In the genomic region with DNA sequence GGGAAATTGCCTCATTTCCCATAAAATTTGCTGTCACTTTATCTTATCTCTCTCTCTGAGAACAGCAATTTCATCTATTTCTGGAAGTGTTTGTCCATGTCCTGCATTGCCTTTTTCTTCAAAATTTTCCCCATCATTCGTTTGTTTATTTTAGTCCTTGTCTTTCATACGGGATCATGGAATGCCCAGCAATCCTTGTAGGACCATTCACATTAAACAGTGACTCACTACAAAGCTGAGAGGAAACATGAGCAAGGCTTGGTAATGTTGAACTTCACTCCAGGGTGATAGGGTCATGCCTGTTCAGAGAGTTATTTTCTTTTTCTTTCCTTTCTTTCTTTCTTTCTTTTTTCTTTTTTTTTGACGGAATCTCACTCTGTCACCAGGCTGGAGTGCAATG, we compare ENCODE assay signal across 17 cellular contexts. TPM values are rescaled to one million over a fixed set of nuclear protein-coding genes. Genes with fewer than 3 reads are reported as not detected.
DNase-seq lines count a peak whose midpoint lies in the region; ATAC-seq, FAIRE-seq and TF ChIP-seq lines count a peak whose summit lies in the region.
"Had no signal": no experiment of that assay in that cellular context is flagged by ENCODE, and none has a peak within 500 bp of the region (broad histone marks: within the 10 kb centered on the region; RNA-seq: fewer than 3 reads in every experiment).

No MANE protein-coding gene starts in this region.

- H3K27ac Mint-ChIP-seq in osteocyte (ENCODE audit: unreplicated experiment), result peak overlapping the region; percentile 32
- H3K27ac Mint-ChIP-seq: activated naive CD4-positive, alpha-beta T cell treated with anti-CD3 and anti-CD28 coated beads, Interleukin-2, amount 50 U/mL, for 72 hours; CD8-positive, alpha-beta T cell; stimulated activated effector memory CD8-positive, alpha-beta T cell treated with anti-CD3 and anti-CD28 coated beads, Interleukin-12 subunit alpha, Interleukin-12 subunit beta, amount 100 ng/mL, for 72 hours; T-cell had no signal

- TF ChIP-seq CTCF in endothelial cell of umbilical vein (IDR thresholded peaks at IDR 0.05; ENCODE audit: extremely low read depth in 1 of 2, insufficient read depth in 1 of 2, low read depth in 1 of 2, low read length in 2 of 2) (no peak), osteocyte (IDR thresholded peaks at IDR 0.05) (no peak)

- no peaks in the 10 kb centered on the region for H3K9me3 ChIP-seq in endothelial cell of umbilical vein (replicated peaks; ENCODE audit: control insufficient read depth, insufficient read depth, low read length)
- H3K9me3 ChIP-seq: colonic mucosa, gastrocnemius medialis had no signal

- TF ChIP-seq POLR2A in endothelial cell of umbilical vein (IDR thresholded peaks at IDR 0.05; ENCODE audit: low read depth, low read length), result no peak

- no peak for ATAC-seq in HG02852 (IDR thresholded peaks at IDR 0.05; ENCODE audit: unreplicated experiment)
- ATAC-seq: activated naive CD4-positive, alpha-beta T cell treated with anti-CD3 and anti-CD28 coated beads, Interleukin-2, amount 50 U/mL, for 72 hours; CD8-positive, alpha-beta T cell; gastrocnemius medialis; stimulated activated effector memory CD8-positive, alpha-beta T cell treated with anti-CD3 and anti-CD28 coated beads, Interleukin-12 subunit alpha, Interleukin-12 subunit beta, amount 100 ng/mL, for 72 hours; T-cell had no signal

- dilution Hi-C loops in endothelial cell of umbilical vein (cut with MboI; ENCODE audit: extremely low pct_ligation_motif_present, low sequenced_read_pairs), result no loop called here

- peaks cover 6% of the 10 kb centered on the region for H3K4me1 ChIP-seq in endothelial cell of umbilical vein (ENCODE audit: control insufficient read depth, extremely low read depth, insufficient read depth, low read length)
- H3K4me1 ChIP-seq: colonic mucosa had no signal

- no peak overlapping the region for H3K4me3 Mint-ChIP-seq in osteocyte (ENCODE audit: unreplicated experiment)
- H3K4me3 Mint-ChIP-seq: CD8-positive, alpha-beta T cell; stimulated activated effector memory CD8-positive, alpha-beta T cell treated with anti-CD3 and anti-CD28 coated beads, Interleukin-12 subunit alpha, Interleukin-12 subunit beta, amount 100 ng/mL, for 72 hours; T-cell had no signal

- FAIRE-seq in endothelial cell of umbilical vein (lab: Jason Lieb, UNC), result peak; percentile 98
- FAIRE-seq: keratinocyte had no signal

- CTCF ChIA-PET in endothelial cell of umbilical vein (lab: Charles Lee), result interaction anchor here (1.0 to 1.1 kb wide), 2 partner anchors 18 to 146 kb away, joined by 3 read pairs; no protein-coding TSS in a partner anchor

- H3K36me3 ChIP-seq in endothelial cell of umbilical vein (ENCODE audit: control insufficient read depth in 2 of 2, extremely low read depth in 1 of 2, insufficient read depth in 2 of 2, low read length in 2 of 2), result no peaks in the 10 kb centered on the region
- H3K36me3 ChIP-seq: colonic mucosa, gastrocnemius medialis had no signal

- H4K20me1 ChIP-seq in endothelial cell of umbilical vein (replicated peaks; ENCODE audit: control insufficient read depth, extremely low read depth, insufficient read depth, low read length), result no peaks in the 10 kb centered on the region

- H3K9me1 ChIP-seq in endothelial cell of umbilical vein (replicated peaks; ENCODE audit: control insufficient read depth, extremely low read depth, insufficient read depth, low read length), result no peaks in the 10 kb centered on the region

- DNase-seq in ELR (ENCODE audit: low read depth) (peak; percentile 84), NCI-H226 (peak; percentile 51), endothelial cell of umbilical vein (ENCODE audit: low read depth, low spot score) (peak; percentile 86), osteocyte (ENCODE audit: extremely low spot score, unreplicated experiment) (no peak), superior temporal gyrus (ENCODE audit: extremely low spot score) (no peak), DMS114 treated with DMSO at 0.1 percent for 48 hours (lab: John Stamatoyannopoulos, UW; ENCODE audit: unreplicated experiment) (no peak), NCI-H510A (lab: John Stamatoyannopoulos, UW) (no peak)
- DNase-seq: activated CD4-positive, alpha-beta T cell treated with anti-CD3 and anti-CD28 coated beads for 1 hour; CD8-positive, alpha-beta T cell; colonic mucosa; gastrocnemius medialis; NCI-H1436; T-cell had no signal

- no peaks in the 10 kb centered on the region for H3K27me3 Mint-ChIP-seq in osteocyte (ENCODE audit: unreplicated experiment)

- H3K36me3 Mint-ChIP-seq in osteocyte (ENCODE audit: unreplicated experiment), result no peaks in the 10 kb centered on the region
- H3K36me3 Mint-ChIP-seq: activated naive CD4-positive, alpha-beta T cell treated with anti-CD3 and anti-CD28 coated beads, Interleukin-2, amount 50 U/mL, for 72 hours; CD8-positive, alpha-beta T cell; stimulated activated effector memory CD8-positive, alpha-beta T cell treated with anti-CD3 and anti-CD28 coated beads, Interleukin-12 subunit alpha, Interleukin-12 subunit beta, amount 100 ng/mL, for 72 hours; T-cell had no signal

- no peaks in the 10 kb centered on the region for H3K79me2 ChIP-seq in endothelial cell of umbilical vein (ENCODE audit: control insufficient read depth, insufficient read depth, low read length)

- POLR2A ChIA-PET in endothelial cell of umbilical vein (lab: Charles Lee), result no interaction called here

- no peak overlapping the region for H2AFZ ChIP-seq in endothelial cell of umbilical vein (ENCODE audit: low read depth, low read length)

- no peak overlapping the region for H3K9ac ChIP-seq in endothelial cell of umbilical vein (replicated peaks; ENCODE audit: extremely low read depth, insufficient read depth, low read length)

- peak overlapping the region; percentile 57 for H3K27ac ChIP-seq in endothelial cell of umbilical vein (ENCODE audit: insufficient read depth, low read depth, low read length)
- H3K27ac ChIP-seq: colonic mucosa, gastrocnemius medialis had no signal

- BruUV-seq in endothelial cell of umbilical vein (replicated peaks; lab: Mats Ljungman, UMichigan), result no TSS peak

- intact Hi-C loops in endothelial cell of umbilical vein (cut with micrococcal nuclease), result loop anchor here (1.0 to 2.0 kb wide), 2 partner anchors 32 to 74 kb away; partner anchors contain the start of gene HNRNPU

- no peaks in the 10 kb centered on the region for H3K27me3 ChIP-seq in endothelial cell of umbilical vein (ENCODE audit: control insufficient read depth in 2 of 2, insufficient read depth in 2 of 2, low read length in 2 of 2)
- H3K27me3 ChIP-seq: colonic mucosa, gastrocnemius medialis had no signal

- H3K4me3 ChIP-seq in endothelial cell of umbilical vein (replicated peaks in 1 of 3; ENCODE audit: insufficient read depth in 1 of 3, low read depth in 1 of 3, low read length in 3 of 3), result no peak overlapping the region
- H3K4me3 ChIP-seq: colonic mucosa, gastrocnemius medialis had no signal

- H3K9me3 Mint-ChIP-seq in osteocyte (ENCODE audit: unreplicated experiment), result no peaks in the 10 kb centered on the region
- H3K9me3 Mint-ChIP-seq: activated naive CD4-positive, alpha-beta T cell treated with anti-CD3 and anti-CD28 coated beads, Interleukin-2, amount 50 U/mL, for 72 hours; CD8-positive, alpha-beta T cell; stimulated activated effector memory CD8-positive, alpha-beta T cell treated with anti-CD3 and anti-CD28 coated beads, Interleukin-12 subunit alpha, Interleukin-12 subunit beta, amount 100 ng/mL, for 72 hours; T-cell had no signal

- H3K4me2 ChIP-seq in endothelial cell of umbilical vein (ENCODE audit: insufficient read depth, low read length), result peak overlapping the region; percentile 48

- H3K4me1 Mint-ChIP-seq in osteocyte (ENCODE audit: unreplicated experiment), result peaks cover 37% of the 10 kb centered on the region
- H3K4me1 Mint-ChIP-seq: stimulated activated effector memory CD8-positive, alpha-beta T cell treated with anti-CD3 and anti-CD28 coated beads, Interleukin-12 subunit alpha, Interleukin-12 subunit beta, amount 100 ng/mL, for 72 hours; T-cell had no signal

TF ChIP-seq in endothelial cell of umbilical vein, 7 proteins besides CTCF, POLR2A, EP300 and RAD21:
- TF ChIP-seq JUN (IDR thresholded peaks at IDR 0.05; ENCODE audit: borderline replicate concordance, insufficient read depth, insufficient read length, low read depth), result peak; percentile 81
- TF ChIP-seq, protein P1, sequence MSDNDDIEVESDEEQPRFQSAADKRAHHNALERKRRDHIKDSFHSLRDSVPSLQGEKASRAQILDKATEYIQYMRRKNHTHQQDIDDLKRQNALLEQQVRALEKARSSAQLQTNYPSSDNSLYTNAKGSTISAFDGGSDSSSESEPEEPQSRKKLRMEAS (IDR thresholded peaks at IDR 0.05; ENCODE audit: insufficient read depth, insufficient read length), result no peak
- peak; percentile 90 for TF ChIP-seq FOS (IDR thresholded peaks at IDR 0.05; ENCODE audit: borderline replicate concordance, insufficient read depth, low read length)
- TF ChIP-seq GATA2 (IDR thresholded peaks at IDR 0.05; ENCODE audit: insufficient read depth, insufficient read length, low read depth, low read length), result peak; percentile 55
- TF ChIP-seq POLR2AphosphoS5 (IDR thresholded peaks at IDR 0.05; ENCODE audit: insufficient read depth, low read depth, low read length), result peak; percentile 68

RNA-seq across cellular contexts. Expression of gene HNRNPU, which starts 32.2 kb away (rescaled TPM):
- total RNA-seq in endothelial cell of umbilical vein (398 and 417 TPM in 2 replicates), osteocyte (292 and 299 TPM in 2 replicates)
- polyA plus RNA-seq in endothelial cell of umbilical vein, result 45.9 and 68.7 TPM in 2 replicates
- polyA plus RNA-seq in endothelial cell of umbilical vein (2011; cell fraction: cytosol; rRNA removed), result 136 and 154 TPM in 2 replicates
- polyA plus RNA-seq in endothelial cell of umbilical vein (2011; cell fraction: nucleus; rRNA removed), result 137 and 210 TPM in 2 replicates
- polyA plus RNA-seq in endothelial cell of umbilical vein (2012), result 231 and 310 TPM in 2 replicates
- 253 and 258 TPM in 2 replicates for polyA minus RNA-seq in endothelial cell of umbilical vein
- 227 TPM for polyA minus RNA-seq in endothelial cell of umbilical vein (2011; cell fraction: cytosol; rRNA and poly(A)+ RNA removed)
- polyA minus RNA-seq in endothelial cell of umbilical vein (2011; cell fraction: nucleus; rRNA and poly(A)+ RNA removed), result 100 and 154 TPM in 2 replicates

Comparison
In these comparisons a context has a peak if more than half of its experiments do, and no peak if none do; other contexts are left out.
1. DNase-seq: peak in ELR (single experiment), NCI-H226 (single experiment) and endothelial cell of umbilical vein (single experiment); none in osteocyte (single experiment), superior temporal gyrus (single experiment), DMS114 treated with DMSO at 0.1 percent for 48 hours (single experiment) and NCI-H510A (single experiment).